ENCODE assay signal across 8 cellular contexts in the genomic region with DNA sequence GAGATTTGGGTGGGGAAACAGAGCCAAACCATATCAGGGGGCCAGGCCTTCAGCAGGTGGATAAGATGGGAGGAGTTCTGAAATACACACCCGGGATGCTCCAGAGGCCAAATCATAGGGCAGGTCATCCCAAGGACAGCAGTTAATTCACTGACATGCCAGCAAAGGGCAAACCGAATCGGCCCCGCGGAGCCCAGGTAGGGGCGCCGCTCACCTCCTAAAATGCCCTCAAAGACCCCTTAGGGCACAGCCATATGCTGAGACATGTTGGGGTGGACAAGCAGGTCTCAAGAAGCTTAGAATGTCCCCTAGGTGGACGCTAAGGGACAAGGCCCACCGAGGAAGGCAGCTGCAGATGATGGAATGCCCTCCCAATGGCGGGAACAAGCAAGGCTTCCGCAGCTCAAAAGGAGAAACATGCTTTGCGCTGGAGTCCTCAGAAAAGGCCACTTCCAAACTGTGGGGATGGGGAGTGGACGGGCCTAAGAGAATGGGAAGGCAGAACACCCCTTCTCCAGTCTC.
DNase-seq lines count a peak whose midpoint lies in the region; ATAC-seq, FAIRE-seq and TF ChIP-seq lines count a peak whose summit lies in the region.

No MANE protein-coding gene starts in this region.

- POLR2A ChIA-PET in MCF 10A (lab: Yijun Ruan, JAX) = no interaction called here

- no peak for FAIRE-seq in kidney (lab: Jason Lieb, UNC)

- H3K9me3 Mint-ChIP-seq in HFFc6 (no peaks in the 10 kb centered on the region), MCF 10A (ENCODE audit: unreplicated experiment) (no peaks in the 10 kb centered on the region)
- no peaks in the 10 kb centered on the region for H3K9me3 Mint-ChIP-seq in stimulated activated memory B cell treated with anti-CD40 and anti-IgM and Interleukin-4, amounts not matched to agents 10 μg/mL and 1 μg/mL and 100 μg/mL, for 72 hours

- H3K9me3 ChIP-seq in adipocyte (ENCODE audit: control insufficient read depth, low read length) = peaks cover 2% of the 10 kb centered on the region
- no peaks in the 10 kb centered on the region for H3K9me3 ChIP-seq in kidney (ENCODE audit: control insufficient read depth in 1 of 2, low read length in 2 of 2)

- H3K36me3 Mint-ChIP-seq in HFFc6 (ENCODE audit: low read depth) = 0 out of 2 replicates have a peak, but pooled peaks cover 4% of the 10 kb centered on the region
- H3K36me3 Mint-ChIP-seq in stimulated activated memory B cell treated with anti-CD40 and anti-IgM and Interleukin-4, amounts not matched to agents 10 μg/mL and 1 μg/mL and 100 μg/mL, for 72 hours = peaks cover 24% of the 10 kb centered on the region
- peaks cover 6% of the 10 kb centered on the region for H3K36me3 Mint-ChIP-seq in MCF 10A (ENCODE audit: insufficient read depth, unreplicated experiment)

- intact Hi-C loops in kidney (cut with DNase I) = no loop called here
- intact Hi-C loops in MCF 10A (cut with micrococcal nuclease) = no loop called here

- H3K27ac ChIP-seq in kidney (ENCODE audit: low read depth in 2 of 2, low read length in 2 of 2) = peak overlapping the region in 1 of 2 donors; percentile 43

- TF ChIP-seq CTCF in HFFc6 (IDR thresholded peaks at IDR 0.05) = no peak
- no peak for TF ChIP-seq CTCF in kidney (IDR thresholded peaks at IDR 0.05; ENCODE audit: borderline replicate concordance, extremely low read depth, insufficient read depth)
- TF ChIP-seq CTCF in MCF 10A (IDR thresholded peaks at IDR 0.05; ENCODE audit: unreplicated experiment) = no peak

- H3K27ac Mint-ChIP-seq in HFFc6 (no peak overlapping the region), MCF 10A (ENCODE audit: low read depth, unreplicated experiment) (no peak overlapping the region)
- peak overlapping the region; percentile 61 for H3K27ac Mint-ChIP-seq in stimulated activated memory B cell treated with anti-CD40 and anti-IgM and Interleukin-4, amounts not matched to agents 10 μg/mL and 1 μg/mL and 100 μg/mL, for 72 hours

- BruUV-seq in MCF 10A (replicated peaks; lab: Mats Ljungman, UMichigan) = no TSS peak

- no peak for ATAC-seq in stimulated activated memory B cell treated with anti-CD40 and anti-IgM and Interleukin-4, amounts not matched to agents 10 μg/mL and 1 μg/mL and 100 μg/mL, for 72 hours
- ATAC-seq in GM18909 (IDR thresholded peaks at IDR 0.05; ENCODE audit: poor library complexity, unreplicated experiment) (no peak), HG03025 (IDR thresholded peaks at IDR 0.05; ENCODE audit: low FRiP score, unreplicated experiment) (no peak)

- CTCF ChIA-PET in MCF 10A (lab: Yijun Ruan, JAX) = no interaction called here

- H3K4me1 Mint-ChIP-seq in HFFc6 (ENCODE audit: low read depth) = no peaks in the 10 kb centered on the region
- H3K4me1 Mint-ChIP-seq in stimulated activated memory B cell treated with anti-CD40 and anti-IgM and Interleukin-4, amounts not matched to agents 10 μg/mL and 1 μg/mL and 100 μg/mL, for 72 hours = peaks cover 44% of the 10 kb centered on the region
- H3K4me1 Mint-ChIP-seq in MCF 10A (ENCODE audit: insufficient read depth, unreplicated experiment) = no peaks in the 10 kb centered on the region

- DNase-seq in HFFc6 (no peak), adipocyte (ENCODE audit: low read depth) (no peak), kidney (no peak), NCI-H345 treated with DMSO at 0.1 percent for 48 hours (lab: John Stamatoyannopoulos, UW; ENCODE audit: unreplicated experiment) (no peak), MCF 10A (ENCODE audit: unreplicated experiment) (no peak)

- peaks cover 34% of the 10 kb centered on the region for H3K27me3 ChIP-seq in adipocyte (replicated peaks; ENCODE audit: control insufficient read depth, insufficient read depth, low read length)

- H3K4me3 ChIP-seq in adipocyte (ENCODE audit: low read length) (peak overlapping the region; percentile 75), kidney (ENCODE audit: low read length in 2 of 2) (peak overlapping the region; percentile 25 to 55)

- H3K36me3 ChIP-seq in adipocyte (ENCODE audit: control insufficient read depth, insufficient read depth, low read length, severe bottlenecking) (peaks cover 4% of the 10 kb centered on the region), kidney (ENCODE audit: control insufficient read depth in 1 of 2, insufficient read depth in 2 of 2, low read length in 2 of 2) (peaks cover 3 to 8% of the 10 kb centered on the region in 2 donors)

- peaks cover 23% of the 10 kb centered on the region for H3K27me3 Mint-ChIP-seq in HFFc6 (ENCODE audit: insufficient read depth)
- H3K27me3 Mint-ChIP-seq in stimulated activated memory B cell treated with anti-CD40 and anti-IgM and Interleukin-4, amounts not matched to agents 10 μg/mL and 1 μg/mL and 100 μg/mL, for 72 hours = peaks cover 66% of the 10 kb centered on the region
- peaks cover 38% of the 10 kb centered on the region for H3K27me3 Mint-ChIP-seq in MCF 10A (ENCODE audit: insufficient read depth, unreplicated experiment)

- H3K9ac ChIP-seq in adipocyte (ENCODE audit: low read length) (no peak overlapping the region), kidney (ENCODE audit: low read length in 2 of 2) (peak overlapping the region; percentile 2 to 46)

- no peaks in the 10 kb centered on the region for H3K4me1 ChIP-seq in adipocyte (ENCODE audit: control insufficient read depth, insufficient read depth, low read length)
- H3K4me1 ChIP-seq in kidney (ENCODE audit: control insufficient read depth in 1 of 2, insufficient read depth in 1 of 2, low read depth in 1 of 2, low read length in 2 of 2) = peaks cover 0 to 13% of the 10 kb centered on the region in 2 donors

- H3K4me3 Mint-ChIP-seq in HFFc6 = peak overlapping the region; percentile 27; the same call in 1 of the 2 replicates
- peak overlapping the region; percentile 87 for H3K4me3 Mint-ChIP-seq in stimulated activated memory B cell treated with anti-CD40 and anti-IgM and Interleukin-4, amounts not matched to agents 10 μg/mL and 1 μg/mL and 100 μg/mL, for 72 hours
- no peak overlapping the region for H3K4me3 Mint-ChIP-seq in MCF 10A (ENCODE audit: unreplicated experiment)
